30 cellular contexts compared by ENCODE assay signal in the genomic region with DNA sequence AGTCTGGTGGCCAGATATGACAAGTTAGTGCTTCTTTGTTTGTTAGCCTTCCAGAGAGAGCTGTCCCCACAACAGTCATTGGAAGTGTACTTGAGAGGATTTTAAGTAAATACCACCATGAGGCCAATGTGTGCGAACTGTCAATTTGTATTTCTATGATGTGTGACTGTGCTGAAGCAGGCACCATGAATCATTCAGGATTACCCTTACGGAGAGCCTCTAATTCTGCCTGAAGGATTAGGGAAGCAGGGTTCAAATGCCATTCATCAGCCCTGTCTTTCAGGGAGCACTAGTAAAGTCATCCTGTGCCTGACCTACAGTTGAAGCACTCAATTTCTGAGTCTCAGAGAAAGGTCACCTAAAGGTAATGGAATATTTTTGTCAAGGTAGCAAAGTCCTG.
"Had no signal": no experiment of that assay in that cellular context is flagged by ENCODE, and none has a peak within 500 bp of the region (broad histone marks: within the 10 kb centered on the region; RNA-seq: fewer than 3 reads in every experiment).

No MANE protein-coding gene starts in this region.

- ATAC-seq: activated CD4-positive, CD25-positive, alpha-beta regulatory T cell treated with anti-CD3 and anti-CD28 coated beads, Interleukin-2, amount 50 U/mL, for 24 hours; activated CD8-positive, alpha-beta T cell treated with anti-CD3 and anti-CD28 coated beads for 36 hours; activated naive CD8-positive, alpha-beta T cell treated with anti-CD3 and anti-CD28 coated beads, Interleukin-2, amount 50 U/mL, for 24 hours; activated T-cell treated with anti-CD3 and anti-CD28 coated beads, Interleukin-2, amount 50 U/mL, for 4 hours; activated T-helper 17 cell treated with anti-CD3 and anti-CD28 coated beads, Interleukin-2, amount 50 U/mL, for 72 hours; body of pancreas; foreskin keratinocyte; gastrocnemius medialis; heart left ventricle; T-helper 17 cell had no signal

- H3K27ac ChIP-seq: adrenal gland, body of pancreas, esophagus muscularis mucosa, foreskin keratinocyte, gastrocnemius medialis, heart left ventricle, WERI-Rb-1 had no signal

- DNase-seq: activated B cell treated with CpG ODN at 0.5 μM for 24 hours; activated CD4-positive, alpha-beta T cell treated with anti-CD3 and anti-CD28 coated beads for 48 hours; activated CD4-positive, alpha-beta T cell treated with anti-CD3 and anti-CD28 coated beads, Interleukin-2, amount 50 U/mL, for 1 hour; activated CD4-positive, alpha-beta T cell treated with anti-CD3 and anti-CD28 coated beads, Interleukin-2, amount 50 U/mL, for 48 hours; activated CD8-positive, alpha-beta memory T cell treated with anti-CD3 and anti-CD28 coated beads for 24 hours; activated CD8-positive, alpha-beta T cell treated with anti-CD3 and anti-CD28 coated beads for 36 hours; activated effector memory CD4-positive, alpha-beta T cell treated with anti-CD3 and anti-CD28 coated beads, Interleukin-2, amount 50 U/mL, for 16 hours; activated naive CD4-positive, alpha-beta T cell treated with anti-CD3 and anti-CD28 coated beads for 36 hours; activated naive CD8-positive, alpha-beta T cell treated with anti-CD3 and anti-CD28 coated beads for 36 hours; activated naive CD8-positive, alpha-beta T cell treated with anti-CD3 and anti-CD28 coated beads, Interleukin-2, amount 50 U/mL, for 24 hours; activated T-cell treated with anti-CD3 and anti-CD28 coated beads, Interleukin-2, amount 50 U/mL, for 4 hours; adrenal gland; amygdala; aorta; body of pancreas; caudate nucleus; cortex of kidney; dermis blood vessel endothelial cell; effector CD4-positive, alpha-beta T cell; foreskin keratinocyte; gastrocnemius medialis; glutamatergic neuron; heart left ventricle; T-helper 1 cell; T-helper 17 cell; T1000; WERI-Rb-1 had no signal
